In the genomic region with DNA sequence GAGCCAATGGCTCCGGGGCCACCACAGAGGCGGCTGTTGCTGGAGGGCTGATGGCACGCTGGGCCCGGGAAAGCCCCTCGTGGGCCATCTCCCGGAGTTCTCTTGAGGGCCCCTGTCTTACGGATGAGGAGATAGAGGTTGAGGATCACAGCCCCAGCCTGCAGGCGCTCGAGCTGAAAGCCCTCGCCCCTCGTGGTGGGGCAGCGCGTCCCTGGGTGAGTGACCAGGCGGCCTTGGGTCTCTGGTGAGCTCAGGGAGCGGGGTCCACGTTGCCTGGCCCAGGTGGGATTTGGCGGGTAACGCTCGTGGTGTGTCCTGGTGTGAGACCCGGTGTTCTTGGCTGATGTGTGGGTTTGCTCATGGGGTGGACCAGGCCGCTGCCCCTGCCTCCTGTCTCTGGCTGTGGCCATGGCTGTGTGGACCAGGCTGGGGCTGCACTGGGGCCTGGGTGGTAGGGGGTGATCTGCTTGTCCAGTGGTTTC, we compare ENCODE assay signal across 12 cellular contexts. TPM values are rescaled to one million over a fixed set of nuclear protein-coding genes. Genes with fewer than 3 reads are reported as not detected.
DNase-seq lines count a peak whose midpoint lies in the region; ATAC-seq and TF ChIP-seq lines count a peak whose summit lies in the region.
"Had no signal": no experiment of that assay in that cellular context is flagged by ENCODE, and none has a peak within 500 bp of the region (broad histone marks: within the 10 kb centered on the region; RNA-seq: fewer than 3 reads in every experiment).

No MANE protein-coding gene starts in this region.

- H3K27me3 ChIP-seq in HCT116 (ENCODE audit: insufficient read depth, low read length) (no peaks in the 10 kb centered on the region), adrenal gland (no peaks in the 10 kb centered on the region), lower lobe of right lung (ENCODE audit: low read depth) (no peaks in the 10 kb centered on the region), stomach smooth muscle (ENCODE audit: control insufficient read depth in 1 of 2, insufficient read depth in 2 of 2, low read length in 2 of 2) (no peaks in the 10 kb centered on the region), HAP-1 (ENCODE audit: low read depth) (no peaks in the 10 kb centered on the region)

- H3K9ac ChIP-seq in HCT116 (ENCODE audit: low read length) (peak overlapping the region; percentile 50; the same call in 1 of the 2 replicates), stomach smooth muscle (ENCODE audit: low read length in 2 of 2) (no peak overlapping the region)

- no peak for TF ChIP-seq POLR2A in HCT116 (IDR thresholded peaks at IDR 0.05; ENCODE audit: borderline replicate concordance, extremely low read depth, insufficient read depth, insufficient read length)
- no peak for TF ChIP-seq POLR2A in adrenal gland (IDR thresholded peaks at IDR 0.05)

- H3K36me3 ChIP-seq in HCT116 (ENCODE audit: control insufficient read depth in 1 of 2, insufficient read depth in 2 of 2, low read length in 2 of 2) (no peaks in the 10 kb centered on the region), adrenal gland (replicated peaks in 1 of 2) (no peaks in the 10 kb centered on the region), lower lobe of right lung (no peaks in the 10 kb centered on the region), stomach smooth muscle (ENCODE audit: control insufficient read depth in 2 of 2, insufficient read depth in 2 of 2, low read length in 2 of 2) (no peaks in the 10 kb centered on the region), HAP-1 (replicated peaks) (no peaks in the 10 kb centered on the region)

- H2AFZ ChIP-seq in HCT116 (ENCODE audit: low read depth, low read length, poor library complexity, severe bottlenecking): no peak overlapping the region

- no peaks in the 10 kb centered on the region for H4K20me1 ChIP-seq in HCT116 (ENCODE audit: insufficient read depth)

- RAD21 ChIA-PET in HCT116 (lab: Charles Lee; ENCODE audit: low non-redundant PET in 1 of 2, low total read pairs in 2 of 2, uncharacterized antibody in 2 of 2, unreplicated experiment in 2 of 2): interaction anchor here in 1 of 2 experiments (1.1 kb wide), 1 partner anchor 78 kb away, joined by 3 read pairs; no protein-coding TSS in a partner anchor

- H3K27ac ChIP-seq in HCT116 (ENCODE audit: low read depth, low read length) (peak overlapping the region; percentile 74), adrenal gland (peak overlapping the region in 3 of 5 donors; percentile 91 to 96 (median 95)), lower lobe of right lung (peak overlapping the region; percentile 85), stomach smooth muscle (ENCODE audit: low read length) (peak overlapping the region; percentile 80)

- peak overlapping the region; percentile 78 for H3K4me2 ChIP-seq in HCT116 (ENCODE audit: low read length)

- POLR2A ChIA-PET in HCT116 (lab: Charles Lee): interaction anchor here (1.2 kb wide), 1 partner anchor 12 kb away, joined by 3 read pairs; no protein-coding TSS in a partner anchor

- ATAC-seq in HCT116: no peak
- ATAC-seq in lower lobe of right lung: no peak
- ATAC-seq in GM21529 (IDR thresholded peaks at IDR 0.05; ENCODE audit: unreplicated experiment): no peak
- ATAC-seq: stimulated activated memory B cell treated with anti-CD40 and anti-IgM and Interleukin-4, amounts not matched to agents 10 μg/mL and 1 μg/mL and 100 μg/mL, for 72 hours had no signal

- DNase-seq in HCT116 (ENCODE audit: low read depth, low spot score) (no peak), adrenal gland (no peak), lower lobe of right lung (no peak), HAP-1 (ENCODE audit: low spot score in 2 of 2) (no peak), NCI-H226 (no peak), NCI-H2029 treated with DMSO at 0.1 percent for 48 hours (lab: John Stamatoyannopoulos, UW) (no peak)
- DNase-seq: activated naive CD4-positive, alpha-beta T cell; central memory CD4-positive, alpha-beta T cell; stimulated activated CD4-positive, alpha-beta T cell treated with anti-CD3 and anti-CD28 coated beads, Interleukin-2, amount 100 ng/mL, for 48 hours had no signal

- H3K79me2 ChIP-seq in HCT116 (ENCODE audit: insufficient read depth, low read length): peaks cover 66% of the 10 kb centered on the region

- H3K9me3 ChIP-seq in HCT116 (ENCODE audit: control insufficient read depth in 1 of 2, insufficient read depth in 1 of 2, low read depth in 1 of 2, low read length in 2 of 2) (no peaks in the 10 kb centered on the region), adrenal gland (replicated peaks in 1 of 3) (no peaks in the 10 kb centered on the region), lower lobe of right lung (no peaks in the 10 kb centered on the region), stomach smooth muscle (ENCODE audit: control insufficient read depth in 2 of 2, low read length in 2 of 2) (no peaks in the 10 kb centered on the region), HAP-1 (no peaks in the 10 kb centered on the region)

- H3K4me3 ChIP-seq in HCT116 (replicated peaks in 1 of 2; ENCODE audit: low read depth in 1 of 2, low read length in 2 of 2): no peak overlapping the region
- H3K4me3 ChIP-seq in adrenal gland: no peak overlapping the region
- no peak overlapping the region for H3K4me3 ChIP-seq in lower lobe of right lung
- H3K4me3 ChIP-seq in stomach smooth muscle (ENCODE audit: low read length in 2 of 2): no peak overlapping the region
- no peak overlapping the region for H3K4me3 ChIP-seq in HAP-1

- no peak for TF ChIP-seq RAD21 in HCT116 (IDR thresholded peaks at IDR 0.05; ENCODE audit: low read depth)

- H3K4me1 ChIP-seq in HCT116 (ENCODE audit: control insufficient read depth in 1 of 2, insufficient read depth in 2 of 2, low read length in 2 of 2) (peaks cover 26 to 32% of the 10 kb centered on the region in 2 experiments), adrenal gland (replicated peaks in 1 of 2) (peaks cover 56 to 71% of the 10 kb centered on the region in 2 donors), lower lobe of right lung (peaks cover 62% of the 10 kb centered on the region), stomach smooth muscle (ENCODE audit: control insufficient read depth, insufficient read depth, low read length) (peaks cover 85% of the 10 kb centered on the region), HAP-1 (no peaks in the 10 kb centered on the region)

- intact Hi-C loops in HCT116 (cut with micrococcal nuclease): no loop called here
- intact Hi-C loops in adrenal gland (cut with DNase I): no loop called here
- intact Hi-C loops in lower lobe of right lung (cut with DNase I): no loop called here

- CTCF ChIA-PET in HCT116 (lab: Charles Lee): no interaction called here

- WGBS in adrenal gland, 4 donors: 82 to 90% (median 87%) methylated on average over 8 to 21 of the region's 21 CpGs

- BruUV-seq in HCT116 (replicated peaks; lab: Mats Ljungman, UMichigan): no TSS peak

- no peak for TF ChIP-seq CTCF in HCT116 (IDR thresholded peaks at IDR 0.05 in 2 of 3, conservative IDR thresholded peaks at IDR 0.05 in 1 of 3; ENCODE audit: borderline replicate concordance in 1 of 3, insufficient read depth in 1 of 3, low read depth in 2 of 3, low read length in 2 of 3)
- TF ChIP-seq CTCF in adrenal gland (IDR thresholded peaks at IDR 0.05): no peak
- TF ChIP-seq CTCF in lower lobe of right lung (IDR thresholded peaks at IDR 0.05): no peak

- in situ Hi-C loops in HAP-1 (cut with MboI; ENCODE audit: low sequenced_read_pairs): no loop called here

- no peaks in the 10 kb centered on the region for H3K9me2 ChIP-seq in HCT116 (ENCODE audit: insufficient read depth)

TF ChIP-seq in HCT116, 20 proteins besides CTCF, POLR2A, EP300 and RAD21 (continues in another document):
- TF ChIP-seq, protein P1, sequence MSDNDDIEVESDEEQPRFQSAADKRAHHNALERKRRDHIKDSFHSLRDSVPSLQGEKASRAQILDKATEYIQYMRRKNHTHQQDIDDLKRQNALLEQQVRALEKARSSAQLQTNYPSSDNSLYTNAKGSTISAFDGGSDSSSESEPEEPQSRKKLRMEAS (IDR thresholded peaks at IDR 0.05): no peak
- TF ChIP-seq JUND (IDR thresholded peaks at IDR 0.05) (no peak), YY1 (IDR thresholded peaks at IDR 0.05; ENCODE audit: extremely low read depth, insufficient replicate concordance, low read depth, low read length) (no peak), POLR2AphosphoS5 (IDR thresholded peaks at IDR 0.05; ENCODE audit: low read depth, low read length) (no peak), ELF1 (IDR thresholded peaks at IDR 0.05; ENCODE audit: borderline replicate concordance, low read depth) (no peak), CEBPB (IDR thresholded peaks at IDR 0.05; ENCODE audit: low read depth) (no peak), SP1 (IDR thresholded peaks at IDR 0.05; ENCODE audit: low read depth) (no peak)
- TF ChIP-seq, protein P2, sequence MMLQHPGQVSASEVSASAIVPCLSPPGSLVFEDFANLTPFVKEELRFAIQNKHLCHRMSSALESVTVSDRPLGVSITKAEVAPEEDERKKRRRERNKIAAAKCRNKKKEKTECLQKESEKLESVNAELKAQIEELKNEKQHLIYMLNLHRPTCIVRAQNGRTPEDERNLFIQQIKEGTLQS (IDR thresholded peaks at IDR 0.05): no peak
- TF ChIP-seq, protein P3, sequence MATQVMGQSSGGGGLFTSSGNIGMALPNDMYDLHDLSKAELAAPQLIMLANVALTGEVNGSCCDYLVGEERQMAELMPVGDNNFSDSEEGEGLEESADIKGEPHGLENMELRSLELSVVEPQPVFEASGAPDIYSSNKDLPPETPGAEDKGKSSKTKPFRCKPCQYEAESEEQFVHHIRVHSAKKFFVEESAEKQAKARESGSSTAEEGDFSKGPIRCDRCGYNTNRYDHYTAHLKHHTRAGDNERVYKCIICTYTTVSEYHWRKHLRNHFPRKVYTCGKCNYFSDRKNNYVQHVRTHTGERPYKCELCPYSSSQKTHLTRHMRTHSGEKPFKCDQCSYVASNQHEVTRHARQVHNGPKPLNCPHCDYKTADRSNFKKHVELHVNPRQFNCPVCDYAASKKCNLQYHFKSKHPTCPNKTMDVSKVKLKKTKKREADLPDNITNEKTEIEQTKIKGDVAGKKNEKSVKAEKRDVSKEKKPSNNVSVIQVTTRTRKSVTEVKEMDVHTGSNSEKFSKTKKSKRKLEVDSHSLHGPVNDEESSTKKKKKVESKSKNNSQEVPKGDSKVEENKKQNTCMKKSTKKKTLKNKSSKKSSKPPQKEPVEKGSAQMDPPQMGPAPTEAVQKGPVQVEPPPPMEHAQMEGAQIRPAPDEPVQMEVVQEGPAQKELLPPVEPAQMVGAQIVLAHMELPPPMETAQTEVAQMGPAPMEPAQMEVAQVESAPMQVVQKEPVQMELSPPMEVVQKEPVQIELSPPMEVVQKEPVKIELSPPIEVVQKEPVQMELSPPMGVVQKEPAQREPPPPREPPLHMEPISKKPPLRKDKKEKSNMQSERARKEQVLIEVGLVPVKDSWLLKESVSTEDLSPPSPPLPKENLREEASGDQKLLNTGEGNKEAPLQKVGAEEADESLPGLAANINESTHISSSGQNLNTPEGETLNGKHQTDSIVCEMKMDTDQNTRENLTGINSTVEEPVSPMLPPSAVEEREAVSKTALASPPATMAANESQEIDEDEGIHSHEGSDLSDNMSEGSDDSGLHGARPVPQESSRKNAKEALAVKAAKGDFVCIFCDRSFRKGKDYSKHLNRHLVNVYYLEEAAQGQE (IDR thresholded peaks at IDR 0.05; ENCODE audit: low read depth): no peak

RNA-seq across cellular contexts. Expression of a gene that starts 38.9 kb away (rescaled TPM):
- total RNA-seq in HCT116 (2021; ENCODE audit: unreplicated experiment): 43.9 TPM
- polyA plus RNA-seq in HCT116 (2012): 39.0 and 47.7 TPM in 2 replicates
- total RNA-seq in adrenal gland: 100 to 1,000 TPM in 4 of 8 donors, 10 to 100 TPM in 4; 64.2 to 114 (median 94.7) TPM
- polyA plus RNA-seq in adrenal gland: 10 to 100 TPM; 16.1 to 72.9 (median 31.6) TPM
- 85.7 TPM for total RNA-seq in lower lobe of right lung
